Comparison of ENCODE assay signal across 10 cellular contexts in the genomic region with DNA sequence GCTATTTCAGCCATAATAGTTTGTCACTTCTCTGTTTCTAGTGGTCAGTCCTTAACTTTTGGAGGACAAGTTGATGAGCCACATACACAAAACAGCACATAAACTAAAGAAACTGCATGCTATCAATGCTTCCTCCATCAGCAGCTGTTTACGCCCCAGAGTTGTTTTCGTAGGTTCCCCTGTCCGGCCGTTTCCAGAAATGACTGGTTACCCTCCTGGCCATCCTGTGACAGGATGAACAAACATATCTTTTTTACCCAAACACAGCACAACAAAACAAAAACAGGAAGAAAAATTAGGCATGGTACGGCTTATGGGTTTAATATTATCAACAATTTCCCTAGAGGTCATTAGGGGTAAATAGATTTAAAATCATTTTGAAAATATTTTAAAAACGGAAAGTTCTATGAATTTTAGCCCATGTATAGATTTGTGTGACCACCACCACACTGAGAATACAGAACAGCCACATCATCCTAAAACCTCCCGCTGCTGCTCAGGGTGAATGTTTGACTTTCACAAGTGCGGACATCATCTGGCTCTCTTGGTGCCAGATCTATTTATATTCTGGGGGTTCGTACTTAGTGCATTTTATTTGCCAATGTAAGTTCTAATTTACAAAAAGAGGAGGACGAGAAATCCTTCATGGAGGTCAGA.
A peak's percentile ranks its signal among the peaks of the same experiment; 100 is the strongest.
DNase-seq lines count a peak whose midpoint lies in the region; ATAC-seq lines count a peak whose summit lies in the region.
"Had no signal": no experiment of that assay in that cellular context is flagged by ENCODE, and none has a peak within 500 bp of the region (broad histone marks: within the 10 kb centered on the region; RNA-seq: fewer than 3 reads in every experiment).

No MANE protein-coding gene starts in this region.

- H3K27ac ChIP-seq in cingulate gyrus (ENCODE audit: low read depth, low read length) (peak overlapping the region; percentile 82), skeletal muscle tissue (ENCODE audit: low read depth, low read length) (peak overlapping the region; percentile 64)
- H3K27ac ChIP-seq: SJSA1 had no signal

- no peaks in the 10 kb centered on the region for H3K27me3 ChIP-seq in skeletal muscle tissue (ENCODE audit: control insufficient read depth in 3 of 3, insufficient read depth in 3 of 3, low read length in 3 of 3)
- H3K27me3 ChIP-seq: SJSA1 had no signal

- no peak overlapping the region for H3K4me3 ChIP-seq in skeletal muscle tissue (ENCODE audit: low read length in 3 of 3)
- H3K4me3 ChIP-seq: SJSA1 had no signal

- DNase-seq in GF-D8 (lab: John Stamatoyannopoulos, UW): no peak
- no peak for DNase-seq in NCI-H1048 (lab: John Stamatoyannopoulos, UW)
- no peak for DNase-seq in LoVo (ENCODE audit: low spot score)
- no peak for DNase-seq in iPS-NIHi7 (ENCODE audit: extremely low spot score)

- peaks cover 0 to 9% (median 4%) of the 10 kb centered on the region in 3 donors for H3K36me3 ChIP-seq in skeletal muscle tissue (ENCODE audit: control insufficient read depth in 3 of 3, insufficient read depth in 3 of 3, low read length in 3 of 3)

- ATAC-seq in GM19328 (IDR thresholded peaks at IDR 0.05; ENCODE audit: unreplicated experiment) (peak; percentile 52), HG02885 (IDR thresholded peaks at IDR 0.05; ENCODE audit: poor library complexity, unreplicated experiment) (peak; percentile 76)
- ATAC-seq: HCT116 had no signal

- H3K9ac ChIP-seq in skeletal muscle tissue (ENCODE audit: low read depth in 1 of 3, low read length in 3 of 3): peak overlapping the region in 1 of 3 donors; percentile 57

- H3K9me3 ChIP-seq in skeletal muscle tissue (ENCODE audit: control insufficient read depth in 3 of 3, low read length in 3 of 3): no peaks in the 10 kb centered on the region
- H3K9me3 ChIP-seq: SJSA1 had no signal

- peaks cover 25 to 76% (median 65%) of the 10 kb centered on the region in 3 donors for H3K4me1 ChIP-seq in skeletal muscle tissue (ENCODE audit: control insufficient read depth in 3 of 3, insufficient read depth in 3 of 3, low read length in 3 of 3)
